11 cellular contexts compared by ENCODE assay signal in the genomic region with DNA sequence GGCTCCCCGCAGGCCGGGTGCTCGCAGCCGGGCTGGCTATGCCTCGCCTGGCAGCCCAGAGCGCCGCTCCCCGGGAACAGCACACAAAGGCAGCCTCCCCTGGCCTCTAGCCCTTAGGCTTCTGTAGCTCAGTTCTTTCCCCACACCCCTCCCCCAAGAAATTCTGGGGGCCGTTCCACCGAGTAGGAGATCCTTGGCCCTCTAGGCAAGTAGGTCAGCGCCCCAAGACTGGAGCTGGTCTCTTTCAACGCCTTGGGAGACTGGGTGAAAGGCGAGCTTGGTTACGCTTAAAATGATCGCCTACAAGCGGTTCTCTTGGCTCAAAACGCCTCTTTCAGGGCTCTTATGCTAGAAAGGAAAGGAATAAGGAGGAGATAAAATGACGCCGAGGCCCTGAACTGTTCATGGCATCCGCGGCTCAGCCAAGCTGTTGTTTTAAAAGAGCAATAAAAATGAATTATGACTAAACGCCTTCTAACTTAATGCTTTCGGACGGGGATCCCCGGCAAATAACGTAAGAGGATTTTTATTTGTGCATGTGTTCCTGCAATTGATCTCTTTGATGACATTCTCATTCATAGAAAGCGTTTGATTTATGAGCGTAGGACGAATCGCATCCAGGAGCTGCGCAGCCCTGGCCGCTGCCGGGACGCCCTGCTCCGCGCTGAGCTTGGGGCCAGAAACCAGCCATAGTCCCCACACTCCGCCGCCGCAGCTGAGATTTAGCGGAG. TPM values are rescaled to one million over a fixed set of nuclear protein-coding genes. Genes with fewer than 3 reads are reported as not detected.
A peak's percentile ranks its signal among the peaks of the same experiment; 100 is the strongest.
DNase-seq lines count a peak whose midpoint lies in the region; ATAC-seq and TF ChIP-seq lines count a peak whose summit lies in the region.
"Had no signal": no experiment of that assay in that cellular context is flagged by ENCODE, and none has a peak within 500 bp of the region (broad histone marks: within the 10 kb centered on the region; RNA-seq: fewer than 3 reads in every experiment).

No MANE protein-coding gene starts in this region.

- dilution Hi-C loops in mammary epithelial cell (cut with HindIII; ENCODE audit: low sequenced_read_pairs), result loop anchor here (5.0 kb wide), 1 partner anchor 241 kb away; no protein-coding TSS in a partner anchor

- peak in 1 of 2 donors; percentile 50 for TF ChIP-seq CTCF in mammary epithelial cell (conservative IDR thresholded peaks at IDR 0.05 in 1 of 2, IDR thresholded peaks at IDR 0.05 in 1 of 2; ENCODE audit: extremely low read depth in 1 of 2, insufficient read depth in 1 of 2, low read depth in 1 of 2, low read length in 2 of 2)

- intact Hi-C loops in mammary epithelial cell (cut with micrococcal nuclease), result loop anchor here (1.0 to 5.0 kb wide), 3 partner anchors 51 to 244 kb away; no protein-coding TSS in a partner anchor

- in situ Hi-C loops in mammary epithelial cell (cut with MboI; ENCODE audit: low sequenced_read_pairs in 2 of 2), result no loop called here

- H3K4me3 ChIP-seq in mammary epithelial cell (replicated peaks in 1 of 3; ENCODE audit: insufficient read depth in 1 of 3, low read depth in 2 of 3, low read length in 3 of 3) (peak overlapping the region; percentile 82 to 97 (median 91)), mesenchymal stem cell (ENCODE audit: insufficient read depth in 1 of 2, low read depth in 1 of 2, low read length in 2 of 2) (peak overlapping the region; percentile 66 to 92), thymus (ENCODE audit: low read length) (peak overlapping the region; percentile 28)

- peak overlapping the region; percentile 6 for H2AFZ ChIP-seq in mammary epithelial cell (ENCODE audit: low read depth, low read length)
- H2AFZ ChIP-seq in mesenchymal stem cell (ENCODE audit: low read depth, low read length), result no peak overlapping the region

- H2BK120ac ChIP-seq in mesenchymal stem cell (ENCODE audit: low read depth, low read length), result no peak overlapping the region

- no peaks in the 10 kb centered on the region for H4K20me1 ChIP-seq in mammary epithelial cell (ENCODE audit: insufficient read depth, low read length)

- no peaks in the 10 kb centered on the region for H3K36me3 ChIP-seq in mammary epithelial cell (ENCODE audit: insufficient read depth, low read length)
- peaks cover 7 to 13% of the 10 kb centered on the region in 2 experiments for H3K36me3 ChIP-seq in mesenchymal stem cell (ENCODE audit: control insufficient read depth in 1 of 2, insufficient read depth in 2 of 2, low read depth in 1 of 2, low read length in 2 of 2)
- H3K36me3 ChIP-seq in thymus (ENCODE audit: control insufficient read depth, insufficient read depth), result no peaks in the 10 kb centered on the region

- H3K18ac ChIP-seq in mesenchymal stem cell (ENCODE audit: low read depth in 1 of 2, low read length in 2 of 2), result peak overlapping the region in 1 of 2 experiments; percentile 65

- H3K79me2 ChIP-seq in mammary epithelial cell (ENCODE audit: insufficient read depth, low read length), result peaks cover 96% of the 10 kb centered on the region

- H3K9me3 ChIP-seq in mammary epithelial cell (replicated peaks; ENCODE audit: insufficient read depth, low read length) (no peaks in the 10 kb centered on the region), mesenchymal stem cell (ENCODE audit: control insufficient read depth, low read length) (no peaks in the 10 kb centered on the region), thymus (ENCODE audit: control insufficient read depth) (no peaks in the 10 kb centered on the region)

- H3K27me3 ChIP-seq in mammary epithelial cell (ENCODE audit: insufficient read depth, low read length) (no peaks in the 10 kb centered on the region), mesenchymal stem cell (ENCODE audit: control insufficient read depth in 1 of 2, insufficient read depth in 1 of 2, low read length in 2 of 2) (no peaks in the 10 kb centered on the region), thymus (ENCODE audit: control insufficient read depth, insufficient read depth) (peaks cover 82% of the 10 kb centered on the region)

- no TSS peak for BruUV-seq in mammary epithelial cell (replicated peaks; lab: Mats Ljungman, UMichigan)

- 1% methylated on average over 31 of the region's 40 CpGs for WGBS in mammary epithelial cell (ENCODE audit: low coverage, missing lambda C conversion rate)
- WGBS in mesenchymal stem cell, result 2% methylated on average over 40 of the region's 40 CpGs
- WGBS in thymus, result 17% methylated on average over 40 of the region's 40 CpGs

- H3K23ac ChIP-seq in mesenchymal stem cell (ENCODE audit: low read length in 2 of 2), result peak overlapping the region in 1 of 2 experiments; percentile 9

- peak overlapping the region; percentile 97 for H3K9ac ChIP-seq in mammary epithelial cell (ENCODE audit: insufficient read depth, low read length)
- peak overlapping the region; percentile 96 for H3K9ac ChIP-seq in mesenchymal stem cell (ENCODE audit: low read length)

- H2BK12ac ChIP-seq in mesenchymal stem cell (ENCODE audit: low read length in 2 of 2), result peak overlapping the region; percentile 18 to 79

- H3K79me1 ChIP-seq in mesenchymal stem cell (replicated peaks; ENCODE audit: low read length, poor library complexity, severe bottlenecking), result peaks cover 1% of the 10 kb centered on the region

- peak overlapping the region; percentile 33 for H2BK5ac ChIP-seq in mesenchymal stem cell (ENCODE audit: low read depth, low read length, poor library complexity, severe bottlenecking)

- H3K14ac ChIP-seq in mesenchymal stem cell (ENCODE audit: low read length in 2 of 2), result peak overlapping the region in 1 of 2 experiments; percentile 26

- ATAC-seq in GM18870 (IDR thresholded peaks at IDR 0.05; ENCODE audit: unreplicated experiment) (no peak), GM18868 (IDR thresholded peaks at IDR 0.05; ENCODE audit: unreplicated experiment) (no peak)

- H3K4me1 ChIP-seq in mammary epithelial cell (ENCODE audit: insufficient read depth, low read length) (peaks cover 36% of the 10 kb centered on the region), mesenchymal stem cell (ENCODE audit: control insufficient read depth, insufficient read depth, low read depth, low read length) (peaks cover 17% of the 10 kb centered on the region), thymus (ENCODE audit: control insufficient read depth, insufficient read depth, low read length) (peaks cover 13% of the 10 kb centered on the region)

- CTCF ChIA-PET in mammary epithelial cell (lab: Charles Lee; ENCODE audit: low non-redundant PET), result interaction anchor here (0.6 to 0.9 kb wide), 4 partner anchors 45 to 415 kb away, joined by 3 to 4 read pairs (median 4); partner anchors contain the start of gene HOXA5

- peak overlapping the region; percentile 86 for H4K8ac ChIP-seq in mesenchymal stem cell (ENCODE audit: low read length)

- no peak overlapping the region for H2AK5ac ChIP-seq in mesenchymal stem cell (ENCODE audit: low read length, severe bottlenecking)

- H3K4me2 ChIP-seq in mammary epithelial cell (ENCODE audit: insufficient read depth, low read depth, low read length) (peak overlapping the region; percentile 87), mesenchymal stem cell (ENCODE audit: low read length, poor library complexity, severe bottlenecking) (peak overlapping the region; percentile 85)

- peak; percentile 37 for DNase-seq in DMS153 (lab: John Stamatoyannopoulos, UW)
- DNase-seq in DMS153 treated with DMSO at 0.1 percent for 48 hours (lab: John Stamatoyannopoulos, UW; ENCODE audit: unreplicated experiment), result no peak
- peak; percentile 67 for DNase-seq in mammary epithelial cell
- DNase-seq in mesenchymal stem cell, result peak; percentile 61
- no peak for DNase-seq in NCI-H446 treated with DMSO at 0.1 percent for 48 hours (lab: John Stamatoyannopoulos, UW)
- DNase-seq: KBM-7, T-helper 2 cell had no signal

- no peak overlapping the region for H4K91ac ChIP-seq in mesenchymal stem cell (ENCODE audit: low read length)

- peak overlapping the region; percentile 12 for H2BK15ac ChIP-seq in mesenchymal stem cell (ENCODE audit: low read depth, poor library complexity, severe bottlenecking)

- H3K27ac ChIP-seq in mammary epithelial cell (ENCODE audit: insufficient read depth, low read depth, low read length) (peak overlapping the region; percentile 97), mesenchymal stem cell (ENCODE audit: low read length, poor library complexity, severe bottlenecking) (peak overlapping the region; percentile 84), thymus (ENCODE audit: low read depth) (peak overlapping the region; percentile 64)
- H3K27ac ChIP-seq: 22Rv1 had no signal

- H3K4ac ChIP-seq in mesenchymal stem cell (ENCODE audit: low read depth in 1 of 2, low read length in 2 of 2), result peak overlapping the region; percentile 13 to 44

RNA-seq across cellular contexts. Expression of gene HOXA1, which starts 2.9 kb away (rescaled TPM):
- total RNA-seq in mammary epithelial cell, result 1 to 10 TPM; 2.5 to 9.4 TPM
- polyA plus RNA-seq in mammary epithelial cell (6.0 TPM), thymus (0.71 TPM)
- polyA minus RNA-seq in mammary epithelial cell, result 14.9 TPM
- polyA plus RNA-seq in mesenchymal stem cell (2013, experiment 1 of 2), result 1.6 TPM
- 1.5 TPM for polyA plus RNA-seq in mesenchymal stem cell (2013, experiment 2 of 2)

RNA-seq across cellular contexts. Expression of gene HOXA2, which starts 3.8 kb away (rescaled TPM):
- total RNA-seq in mammary epithelial cell, result 1 to 10 TPM in 1 of 2 donors, under 1 TPM in 1; 0.50 to 1.5 TPM
- polyA plus RNA-seq in mammary epithelial cell (1.3 TPM), thymus (3.9 TPM)
- polyA minus RNA-seq in mammary epithelial cell, result 1.3 TPM
- polyA plus RNA-seq in mesenchymal stem cell (2013, experiment 1 of 2), result 0.51 TPM
- 0.58 TPM for polyA plus RNA-seq in mesenchymal stem cell (2013, experiment 2 of 2)

RNA-seq across cellular contexts. Expression of gene HOXA4, which starts 31.9 kb away (rescaled TPM):
- total RNA-seq in mammary epithelial cell, result 1 to 10 TPM in 1 of 2 donors, not detected in 1; 1.5 TPM
- polyA plus RNA-seq in mammary epithelial cell (1.8 TPM), thymus (3.0 TPM)
- polyA minus RNA-seq in mammary epithelial cell, result 9.3 TPM
- 0.91 TPM for polyA plus RNA-seq in mesenchymal stem cell (2013, experiment 1 of 2)
- 1.1 TPM for polyA plus RNA-seq in mesenchymal stem cell (2013, experiment 2 of 2)

RNA-seq across cellular contexts. Expression of gene HOXA5, which starts 44.8 kb away (rescaled TPM):
- 10 to 100 TPM in 1 of 2 donors, 1 to 10 TPM in 1; 9.1 to 11.0 TPM for total RNA-seq in mammary epithelial cell
- polyA plus RNA-seq in mammary epithelial cell (8.6 TPM), thymus (0.43 TPM)
- 4.3 TPM for polyA minus RNA-seq in mammary epithelial cell
- 2.0 TPM for polyA plus RNA-seq in mesenchymal stem cell (2013, experiment 1 of 2)
- 2.0 TPM for polyA plus RNA-seq in mesenchymal stem cell (2013, experiment 2 of 2)

RNA-seq across cellular contexts. Expression of gene HOXA6, which starts 48.9 kb away (rescaled TPM):
- total RNA-seq in mammary epithelial cell, result 1 to 10 TPM; 3.1 to 4.7 TPM
- polyA plus RNA-seq in mammary epithelial cell (0.71 TPM), thymus (0.09 TPM)
- polyA minus RNA-seq in mammary epithelial cell, result 1.1 TPM
- polyA plus RNA-seq in mesenchymal stem cell (2013, experiment 1 of 2), result 0.62 TPM
- 0.59 TPM for polyA plus RNA-seq in mesenchymal stem cell (2013, experiment 2 of 2)

Comparison
In these comparisons a context has a peak if more than half of its experiments do, and no peak if none do; other contexts are left out.
1. DNase-seq: peak in DMS153 (single experiment), mammary epithelial cell (single experiment) and mesenchymal stem cell (single experiment); none in DMS153 treated with DMSO at 0.1 percent for 48 hours (single experiment) and NCI-H446 treated with DMSO at 0.1 percent for 48 hours (single experiment).
2. H3K4me3 ChIP-seq: peak in every context shown above with its lines; median percentile 91 in mammary epithelial cell; 79 in mesenchymal stem cell; 28 in thymus.
3. Peak in every context shown above with its lines, with median percentiles within 50 percentile points of each other: H3K27ac ChIP-seq.